ENCODE assay signal across 25 cellular contexts in genomic region chr17:69188064-69188463, GRCh38. TPM values are rescaled to one million over a fixed set of nuclear protein-coding genes. Genes with fewer than 3 reads are reported as not detected.
DNase-seq lines count a peak whose midpoint lies in the region; ATAC-seq and TF ChIP-seq lines count a peak whose summit lies in the region.
"Had no signal": no experiment of that assay in that cellular context is flagged by ENCODE, and none has a peak within 500 bp of the region (broad histone marks: within the 10 kb centered on the region; RNA-seq: fewer than 3 reads in every experiment).

No MANE protein-coding gene starts in this region.

- H3K79me2 ChIP-seq in smooth muscle cell (ENCODE audit: low read depth) = no peaks in the 10 kb centered on the region

- no peak for ATAC-seq in stimulated activated naive B cell treated with anti-CD40 and anti-IgM and Interleukin-4, amounts not matched to agents 10 μg/mL and 1 μg/mL and 100 μg/mL, for 72 hours (replicated peaks)
- ATAC-seq: HCT116 had no signal

- H3K36me3 ChIP-seq in ectodermal cell (ENCODE audit: control insufficient read depth, insufficient read depth, low read length) (no peaks in the 10 kb centered on the region), smooth muscle cell (ENCODE audit: low read depth) (no peaks in the 10 kb centered on the region)
- H3K36me3 ChIP-seq: BE2C; BLaER1 treated with 17β-estradiol and CSF1 and Interleukin-3, amounts not matched to agents 10 nM and 100 nM had no signal

- H3K9ac ChIP-seq in smooth muscle cell (ENCODE audit: low read depth) = no peak overlapping the region
- H3K9ac ChIP-seq: BLaER1 treated with 17β-estradiol and CSF1 and Interleukin-3, amounts not matched to agents 10 nM and 100 nM; GM23248 had no signal

- H3K4me1 Mint-ChIP-seq in activated CD4-positive, alpha-beta memory T cell treated with anti-CD3 and anti-CD28 coated beads for 36 hours (ENCODE audit: low read depth) = no peaks in the 10 kb centered on the region
- H3K4me1 Mint-ChIP-seq in stimulated activated naive B cell treated with anti-CD40 and anti-IgM and Interleukin-4, amounts not matched to agents 10 μg/mL and 1 μg/mL and 100 μg/mL, for 72 hours = peaks cover 0 to 5% of the 10 kb centered on the region in 2 donors
- H3K4me1 Mint-ChIP-seq: CD8-positive, alpha-beta memory T cell; H9 had no signal

- H3K36me3 Mint-ChIP-seq in activated CD4-positive, alpha-beta memory T cell treated with anti-CD3 and anti-CD28 coated beads for 36 hours = no peaks in the 10 kb centered on the region
- no peaks in the 10 kb centered on the region for H3K36me3 Mint-ChIP-seq in stimulated activated naive B cell treated with anti-CD40 and anti-IgM and Interleukin-4, amounts not matched to agents 10 μg/mL and 1 μg/mL and 100 μg/mL, for 72 hours
- H3K36me3 Mint-ChIP-seq: CD14-positive monocyte had no signal

- 82 to 90% methylated on average over 1 of the region's 1 CpG for WGBS in ectodermal cell, 2 experiments
- WGBS in smooth muscle cell (ENCODE audit: low lambda C conversion rate) = 29% methylated on average over 1 of the region's 1 CpG

- H3K4me3 ChIP-seq in ectodermal cell (ENCODE audit: insufficient read depth, low read depth, low read length) (no peak overlapping the region), smooth muscle cell (no peak overlapping the region)
- H3K4me3 ChIP-seq: BLaER1 treated with 17β-estradiol and CSF1 and Interleukin-3, amounts not matched to agents 10 nM and 100 nM; GM23248 had no signal

- no peaks in the 10 kb centered on the region for H4K20me1 ChIP-seq in smooth muscle cell (ENCODE audit: low read depth)
- H4K20me1 ChIP-seq: BLaER1 treated with 17β-estradiol and CSF1 and Interleukin-3, amounts not matched to agents 10 nM and 100 nM had no signal

- H3K27ac Mint-ChIP-seq in activated CD4-positive, alpha-beta memory T cell treated with anti-CD3 and anti-CD28 coated beads for 36 hours = no peak overlapping the region
- no peak overlapping the region for H3K27ac Mint-ChIP-seq in stimulated activated naive B cell treated with anti-CD40 and anti-IgM and Interleukin-4, amounts not matched to agents 10 μg/mL and 1 μg/mL and 100 μg/mL, for 72 hours
- H3K27ac Mint-ChIP-seq: CD14-positive monocyte; CD4-positive, alpha-beta T cell; CD8-positive, alpha-beta memory T cell; H9; HFFc6 had no signal

- no peak overlapping the region for H3K4me2 ChIP-seq in smooth muscle cell
- H3K4me2 ChIP-seq: BLaER1 treated with 17β-estradiol and CSF1 and Interleukin-3, amounts not matched to agents 10 nM and 100 nM had no signal

- no peak overlapping the region for H3K4me3 Mint-ChIP-seq in activated CD4-positive, alpha-beta memory T cell treated with anti-CD3 and anti-CD28 coated beads for 36 hours
- H3K4me3 Mint-ChIP-seq in stimulated activated naive B cell treated with anti-CD40 and anti-IgM and Interleukin-4, amounts not matched to agents 10 μg/mL and 1 μg/mL and 100 μg/mL, for 72 hours = no peak overlapping the region
- H3K4me3 Mint-ChIP-seq: CD14-positive monocyte; CD4-positive, alpha-beta T cell; CD8-positive, alpha-beta memory T cell; H9; HFFc6 had no signal

- no peak for TF ChIP-seq CTCF in smooth muscle cell (IDR thresholded peaks at IDR 0.05; ENCODE audit: borderline replicate concordance, insufficient read depth, poor library complexity, severe bottlenecking)

- intact Hi-C loops in activated CD4-positive, alpha-beta memory T cell treated with anti-CD3 and anti-CD28 coated beads for 36 hours (cut with micrococcal nuclease) = no loop called here

- H3K9me3 Mint-ChIP-seq in activated CD4-positive, alpha-beta memory T cell treated with anti-CD3 and anti-CD28 coated beads for 36 hours = no peaks in the 10 kb centered on the region
- no peaks in the 10 kb centered on the region for H3K9me3 Mint-ChIP-seq in stimulated activated naive B cell treated with anti-CD40 and anti-IgM and Interleukin-4, amounts not matched to agents 10 μg/mL and 1 μg/mL and 100 μg/mL, for 72 hours
- H3K9me3 Mint-ChIP-seq: CD4-positive, alpha-beta T cell; CD8-positive, alpha-beta memory T cell; H9; HFFc6 had no signal

- no peaks in the 10 kb centered on the region for H3K9me3 ChIP-seq in ectodermal cell (ENCODE audit: control insufficient read depth, low read length)
- no peaks in the 10 kb centered on the region for H3K9me3 ChIP-seq in smooth muscle cell (replicated peaks; ENCODE audit: low read depth)
- H3K9me3 ChIP-seq: BE2C; BLaER1 treated with 17β-estradiol and CSF1 and Interleukin-3, amounts not matched to agents 10 nM and 100 nM had no signal

- CTCF ChIA-PET in activated CD4-positive, alpha-beta memory T cell treated with anti-CD3 and anti-CD28 coated beads for 36 hours (lab: Charles Lee) = no interaction called here

- peak overlapping the region; percentile 2 for H2AFZ ChIP-seq in smooth muscle cell (ENCODE audit: low read depth)
- H2AFZ ChIP-seq: GM23248 had no signal

- peak; percentile 24 for DNase-seq in NCI-H82 (lab: John Stamatoyannopoulos, UW)
- no peak for DNase-seq in NCI-H82 treated with DMSO at 0.1 percent for 48 hours (lab: John Stamatoyannopoulos, UW; ENCODE audit: unreplicated experiment)
- DNase-seq in left kidney (ENCODE audit: low read depth, low spot score) = peak; percentile 17
- no peak for DNase-seq in smooth muscle cell (lab: John Stamatoyannopoulos, UW; ENCODE audit: unreplicated experiment)
- no peak for DNase-seq in activated CD4-positive, alpha-beta memory T cell treated with anti-CD3 and anti-CD28 coated beads for 36 hours
- DNase-seq in stimulated activated naive B cell treated with anti-CD40 and anti-IgM and Interleukin-4, amounts not matched to agents 10 μg/mL and 1 μg/mL and 100 μg/mL, for 72 hours = no peak
- DNase-seq in H4 (ENCODE audit: low spot score) = no peak
- DNase-seq: AML-193; BE2C; Calu3; CD4-positive, alpha-beta T cell; CD8-positive, alpha-beta memory T cell; COR-L47; DMS79 treated with DMSO at 0.1 percent for 48 hours; GF-D8; GM23248; H9; HFFc6 had no signal

- POLR2A ChIA-PET in activated CD4-positive, alpha-beta memory T cell treated with anti-CD3 and anti-CD28 coated beads for 36 hours (lab: Charles Lee) = no interaction called here

- no peaks in the 10 kb centered on the region for H3K27me3 Mint-ChIP-seq in activated CD4-positive, alpha-beta memory T cell treated with anti-CD3 and anti-CD28 coated beads for 36 hours
- H3K27me3 Mint-ChIP-seq in stimulated activated naive B cell treated with anti-CD40 and anti-IgM and Interleukin-4, amounts not matched to agents 10 μg/mL and 1 μg/mL and 100 μg/mL, for 72 hours = no peaks in the 10 kb centered on the region
- H3K27me3 Mint-ChIP-seq: CD4-positive, alpha-beta T cell had no signal

- H3K27ac ChIP-seq in ectodermal cell (ENCODE audit: insufficient read depth, low read depth, low read length, poor library complexity, severe bottlenecking) (peak overlapping the region; percentile 59), smooth muscle cell (ENCODE audit: low read depth) (no peak overlapping the region)
- H3K27ac ChIP-seq: 22Rv1; BLaER1 treated with 17β-estradiol and CSF1 and Interleukin-3, amounts not matched to agents 10 nM and 100 nM; GM23248 had no signal

- no peaks in the 10 kb centered on the region for H3K4me1 ChIP-seq in ectodermal cell (ENCODE audit: control insufficient read depth, insufficient read depth, low read length)
- H3K4me1 ChIP-seq in smooth muscle cell (ENCODE audit: low read depth) = no peaks in the 10 kb centered on the region
- H3K4me1 ChIP-seq: BE2C had no signal

- no peaks in the 10 kb centered on the region for H3K27me3 ChIP-seq in ectodermal cell (ENCODE audit: control insufficient read depth, insufficient read depth, low read length, poor library complexity, severe bottlenecking)
- no peaks in the 10 kb centered on the region for H3K27me3 ChIP-seq in smooth muscle cell (ENCODE audit: low read depth)
- H3K27me3 ChIP-seq: BE2C; BLaER1 treated with 17β-estradiol and CSF1 and Interleukin-3, amounts not matched to agents 10 nM and 100 nM had no signal

- H3F3A ChIP-seq in smooth muscle cell (ENCODE audit: low read depth) = no peaks in the 10 kb centered on the region

RNA-seq across cellular contexts. Expression of gene ABCA10, which starts 40.6 kb away (rescaled TPM):
- 0.33 TPM for polyA plus RNA-seq in ectodermal cell (2013, experiment 1 of 4)
- polyA plus RNA-seq in ectodermal cell (2013, experiment 2 of 4) = 0.37 TPM
- 0.53 TPM for polyA plus RNA-seq in ectodermal cell (2013, experiment 3 of 4)
- 0.16 TPM for polyA plus RNA-seq in ectodermal cell (2013, experiment 4 of 4)
- not detected in 2 replicates for total RNA-seq in smooth muscle cell
- polyA plus RNA-seq in smooth muscle cell = not detected in 2 replicates
- total RNA-seq in activated CD4-positive, alpha-beta memory T cell treated with anti-CD3 and anti-CD28 coated beads for 36 hours = under 1 TPM; 0.22 to 0.38 TPM
- 0.80 and 1.8 TPM in 2 replicates for total RNA-seq in H4 (2014; rRNA removed; shearing (Covaris generic))
- total RNA-seq: H1, H9 had no signal
- polyA plus RNA-seq: CD8-positive, alpha-beta memory T cell; H1 had no signal

RNA-seq across cellular contexts. Expression of gene ABCA6, which starts 46.4 kb away (rescaled TPM):
- polyA plus RNA-seq in ectodermal cell (2013, experiment 1 of 4) = 0.57 TPM
- 0.87 TPM for polyA plus RNA-seq in ectodermal cell (2013, experiment 2 of 4)
- 0.69 TPM for polyA plus RNA-seq in ectodermal cell (2013, experiment 3 of 4)
- polyA plus RNA-seq in ectodermal cell (2013, experiment 4 of 4) = 0.53 TPM
- 0.04 TPM in 1 of 2 replicates, not detected in the other for total RNA-seq in smooth muscle cell
- not detected in 2 replicates for polyA plus RNA-seq in smooth muscle cell
- total RNA-seq in activated CD4-positive, alpha-beta memory T cell treated with anti-CD3 and anti-CD28 coated beads for 36 hours = not detected
- 1.2 TPM in 1 of 2 replicates, not detected in the other for total RNA-seq in H4 (2014; rRNA removed; shearing (Covaris generic))
- total RNA-seq: Calu3, Daoy, H1, H9 had no signal
- polyA plus RNA-seq: CD8-positive, alpha-beta memory T cell; H1 had no signal

Comparison
In these comparisons a context has a peak if more than half of its experiments do, and no peak if none do; other contexts are left out.
1. DNase-seq: peak in NCI-H82 (single experiment) and left kidney (single experiment); none in NCI-H82 treated with DMSO at 0.1 percent for 48 hours (single experiment), smooth muscle cell (single experiment), activated CD4-positive, alpha-beta memory T cell treated with anti-CD3 and anti-CD28 coated beads for 36 hours (single experiment), stimulated activated naive B cell treated with anti-CD40 and anti-IgM and Interleukin-4, amounts not matched to agents 10 μg/mL and 1 μg/mL and 100 μg/mL, for 72 hours (single experiment) and H4 (single experiment).